13 cellular contexts compared by ENCODE assay signal in the genomic region with DNA sequence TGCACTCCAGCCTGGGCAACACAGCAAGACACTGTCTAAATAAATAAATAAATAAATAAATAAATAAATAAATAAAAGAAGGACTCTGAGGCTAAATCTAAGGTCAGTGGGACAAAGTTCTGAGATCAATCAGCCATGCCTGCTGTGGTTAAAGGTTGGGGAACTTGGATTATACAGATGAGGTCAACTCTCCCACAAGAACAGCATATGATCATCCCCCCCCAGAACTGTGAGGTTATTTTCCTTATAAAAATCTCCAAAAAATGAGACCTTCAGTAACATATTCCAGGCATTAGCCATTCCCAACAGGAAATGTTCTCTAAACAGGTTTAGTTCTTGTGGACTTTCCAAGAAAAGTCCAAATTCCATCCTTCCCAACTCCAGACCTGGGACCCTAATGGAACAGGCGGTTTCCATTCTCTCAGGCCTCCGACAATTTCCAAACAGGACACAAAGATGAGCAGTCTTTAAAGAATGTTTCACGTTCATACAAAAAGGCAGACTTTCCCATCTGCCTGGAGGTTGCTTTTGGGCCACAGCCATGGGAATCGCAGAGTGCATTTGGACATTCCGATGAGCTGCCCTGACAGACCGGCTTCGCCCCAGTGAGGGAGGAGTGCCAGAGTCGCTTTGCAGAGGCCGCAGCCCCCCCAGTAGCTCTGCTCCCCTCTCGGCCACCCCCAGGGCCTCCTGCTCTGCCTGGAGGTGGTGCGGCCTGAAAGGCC.
DNase-seq lines count a peak whose midpoint lies in the region; ATAC-seq and TF ChIP-seq lines count a peak whose summit lies in the region.
"Had no signal": no experiment of that assay in that cellular context is flagged by ENCODE, and none has a peak within 500 bp of the region (broad histone marks: within the 10 kb centered on the region; RNA-seq: fewer than 3 reads in every experiment).

No MANE protein-coding gene starts in this region.

- peaks cover 6% of the 10 kb centered on the region for H3K27me3 Mint-ChIP-seq in neural progenitor cell (ENCODE audit: insufficient read depth, low read depth)

- H3K4me1 Mint-ChIP-seq in neural progenitor cell, result no peaks in the 10 kb centered on the region

- H3K36me3 ChIP-seq in neural progenitor cell, result no peaks in the 10 kb centered on the region

- ATAC-seq in Right ventricle myocardium inferior (peak; percentile 30), GM18517 (IDR thresholded peaks at IDR 0.05; ENCODE audit: unreplicated experiment) (no peak), HG03442 (IDR thresholded peaks at IDR 0.05; ENCODE audit: unreplicated experiment) (no peak)

- no peaks in the 10 kb centered on the region for H3K36me3 Mint-ChIP-seq in neural progenitor cell

- no peak overlapping the region for H3K4me3 Mint-ChIP-seq in neural progenitor cell
- H3K4me3 Mint-ChIP-seq: H9 had no signal

- DNase-seq in Right ventricle myocardium inferior (ENCODE audit: missing footprints) (no peak), cardiac septum (ENCODE audit: low spot score) (no peak), fibroblast of mammary gland (ENCODE audit: low read depth) (peak; percentile 88), neural progenitor cell (ENCODE audit: low spot score) (no peak)
- no peak for DNase-seq in activated naive CD4-positive, alpha-beta T cell (lab: John Stamatoyannopoulos, UW)
- DNase-seq in activated CD4-positive, alpha-beta T cell treated with anti-CD3 and anti-CD28 coated beads for 4 hours, result no peak
- DNase-seq: 8988T; activated CD4-positive, alpha-beta T cell treated with anti-CD3 and anti-CD28 coated beads for 1 hour; H9; NCI-H2029 treated with DMSO at 0.1 percent for 48 hours had no signal

- peak overlapping the region; percentile 20 for H3K27ac Mint-ChIP-seq in neural progenitor cell
- H3K27ac Mint-ChIP-seq: H9 had no signal

- H3K4me2 ChIP-seq in neural progenitor cell, result no peak overlapping the region

- H3K27ac ChIP-seq in neural progenitor cell, result no peak overlapping the region

- no peaks in the 10 kb centered on the region for H3K4me1 ChIP-seq in neural progenitor cell

- no peak overlapping the region for H2AFZ ChIP-seq in neural progenitor cell (replicated peaks)

- H3F3A ChIP-seq in neural progenitor cell (ENCODE audit: low read depth), result no peaks in the 10 kb centered on the region

- no peaks in the 10 kb centered on the region for H3K79me2 ChIP-seq in neural progenitor cell (ENCODE audit: low read depth)

- intact Hi-C loops in Right ventricle myocardium inferior (cut with DNase I), result no loop called here
- intact Hi-C loops in cardiac septum (cut with DNase I), result no loop called here

- H4K20me1 ChIP-seq in neural progenitor cell (ENCODE audit: low read depth), result no peaks in the 10 kb centered on the region

- no peaks in the 10 kb centered on the region for H3K27me3 ChIP-seq in neural progenitor cell

- TF ChIP-seq CTCF in fibroblast of mammary gland (conservative IDR thresholded peaks at IDR 0.05; ENCODE audit: control insufficient read depth, insufficient read depth, low read depth, low read length) (no peak), neural progenitor cell (IDR thresholded peaks at IDR 0.05) (no peak)

- H3K9me3 Mint-ChIP-seq in neural progenitor cell, result peaks cover 3% of the 10 kb centered on the region

- no peak overlapping the region for H3K9ac ChIP-seq in neural progenitor cell

- H3K4me3 ChIP-seq in fibroblast of mammary gland (ENCODE audit: control insufficient read depth, low read depth, low read length) (no peak overlapping the region), neural progenitor cell (no peak overlapping the region)
- H3K4me3 ChIP-seq: dorsolateral prefrontal cortex had no signal

- H3K9me3 ChIP-seq in neural progenitor cell (ENCODE audit: low read depth), result no peaks in the 10 kb centered on the region
